In the genomic region with DNA sequence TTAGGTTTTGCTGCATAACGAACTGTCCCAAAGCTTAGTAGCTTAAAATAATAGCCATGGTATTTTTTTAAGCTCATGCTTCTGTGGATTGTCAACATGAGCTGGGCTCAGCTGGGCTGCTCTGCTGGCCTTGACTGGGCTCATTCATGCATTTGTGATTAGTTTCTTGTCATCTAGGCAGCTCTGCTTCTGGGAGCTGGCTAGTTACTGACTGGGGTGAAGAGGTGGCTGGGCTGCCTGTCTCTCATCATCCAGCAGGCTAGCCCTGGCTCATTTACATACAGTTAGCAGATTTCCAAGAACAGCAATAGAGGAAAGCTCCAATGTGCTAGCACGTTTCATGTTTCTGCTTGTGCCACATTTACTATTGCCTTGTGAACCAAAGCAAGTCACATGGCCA, we compare ENCODE assay signal across 27 cellular contexts.
"Had no signal": no experiment of that assay in that cellular context is flagged by ENCODE, and none has a peak within 500 bp of the region (broad histone marks: within the 10 kb centered on the region; RNA-seq: fewer than 3 reads in every experiment).

No MANE protein-coding gene starts in this region.

- H3K27ac Mint-ChIP-seq: activated CD4-positive, alpha-beta memory T cell treated with anti-CD3 and anti-CD28 coated beads, Interleukin-2, amount 10 ng/mL, durations not matched to agents 7 days and 5 days; activated CD4-positive, alpha-beta T cell treated with anti-CD3 and anti-CD28 coated beads for 36 hours; activated naive CD4-positive, alpha-beta T cell treated with anti-CD3 and anti-CD28 coated beads for 36 hours; activated naive CD8-positive, alpha-beta T cell; activated T-helper 17 cell treated with anti-CD3 and anti-CD28 coated beads, Interleukin-2, amount 50 U/mL, for 72 hours had no signal

- H3K4me3 ChIP-seq: SJCRH30 had no signal

- H3K27me3 ChIP-seq: SJCRH30 had no signal

- H3K27ac ChIP-seq: RWPE1, SJCRH30, VCaP had no signal

- H3K4me1 Mint-ChIP-seq: activated CD4-positive, alpha-beta memory T cell treated with anti-CD3 and anti-CD28 coated beads, Interleukin-2, amount 10 ng/mL, durations not matched to agents 7 days and 5 days; activated CD4-positive, alpha-beta T cell treated with anti-CD3 and anti-CD28 coated beads for 36 hours; activated T-helper 17 cell treated with anti-CD3 and anti-CD28 coated beads, Interleukin-2, amount 50 U/mL, for 72 hours had no signal

- H3K36me3 ChIP-seq: SJCRH30 had no signal

- H3K9me3 ChIP-seq: SJCRH30, SK-N-SH had no signal

- H3K4me1 ChIP-seq: SJCRH30 had no signal

- H3K9ac ChIP-seq: SK-N-SH had no signal

- H3K9me2 ChIP-seq: SK-N-SH had no signal

- H3K36me3 Mint-ChIP-seq: activated naive CD8-positive, alpha-beta T cell had no signal

- H3K4me3 Mint-ChIP-seq: activated CD4-positive, alpha-beta memory T cell treated with anti-CD3 and anti-CD28 coated beads, Interleukin-2, amount 10 ng/mL, durations not matched to agents 7 days and 5 days; activated CD4-positive, alpha-beta T cell treated with anti-CD3 and anti-CD28 coated beads for 36 hours; activated naive CD4-positive, alpha-beta T cell treated with anti-CD3 and anti-CD28 coated beads for 36 hours; activated naive CD8-positive, alpha-beta T cell; activated T-helper 17 cell treated with anti-CD3 and anti-CD28 coated beads, Interleukin-2, amount 50 U/mL, for 72 hours had no signal

- ATAC-seq: activated CD4-positive, alpha-beta T cell treated with anti-CD3 and anti-CD28 coated beads for 36 hours; activated T-helper 17 cell treated with anti-CD3 and anti-CD28 coated beads, Interleukin-2, amount 50 U/mL, for 72 hours; Panc1 had no signal

- H3K27me3 Mint-ChIP-seq: activated CD4-positive, alpha-beta memory T cell treated with anti-CD3 and anti-CD28 coated beads, Interleukin-2, amount 10 ng/mL, durations not matched to agents 7 days and 5 days; activated CD4-positive, alpha-beta T cell treated with anti-CD3 and anti-CD28 coated beads for 36 hours; activated naive CD8-positive, alpha-beta T cell; activated T-helper 17 cell treated with anti-CD3 and anti-CD28 coated beads, Interleukin-2, amount 50 U/mL, for 72 hours had no signal

- DNase-seq: activated CD4-positive, alpha-beta memory T cell treated with anti-CD3 and anti-CD28 coated beads, Interleukin-2, amount 10 ng/mL, durations not matched to agents 7 days and 5 days; activated CD4-positive, alpha-beta T cell treated with anti-CD3 and anti-CD28 coated beads for 36 hours; activated CD4-positive, alpha-beta T cell treated with anti-CD3 and anti-CD28 coated beads, Interleukin-2, amount 50 U/mL, for 1 hour; activated gamma-delta T cell; activated naive CD4-positive, alpha-beta T cell treated with anti-CD3 and anti-CD28 coated beads for 36 hours; activated T-cell treated with anti-CD3 and anti-CD28 coated beads for 4 hours; activated T-cell treated with anti-CD3 and anti-CD28 coated beads, Interleukin-2, amount 50 U/mL, for 48 hours; amygdala; cerebellar nuclear complex; Kasumi-1; KBM-7; NCI-H146; NCI-H187 treated with DMSO at 0.1 percent for 48 hours; NCI-H2081 treated with DMSO at 0.1 percent for 48 hours; NCI-H2171 treated with DMSO at 0.1 percent for 48 hours; NCI-H226; NCI-H748 treated with DMSO at 0.1 percent for 48 hours; OCI-M1; Right ventricle myocardium superior; SJCRH30; SK-N-SH; T-helper 1 cell had no signal

- H3K4me2 ChIP-seq: SK-N-SH had no signal
